In the genomic region with DNA sequence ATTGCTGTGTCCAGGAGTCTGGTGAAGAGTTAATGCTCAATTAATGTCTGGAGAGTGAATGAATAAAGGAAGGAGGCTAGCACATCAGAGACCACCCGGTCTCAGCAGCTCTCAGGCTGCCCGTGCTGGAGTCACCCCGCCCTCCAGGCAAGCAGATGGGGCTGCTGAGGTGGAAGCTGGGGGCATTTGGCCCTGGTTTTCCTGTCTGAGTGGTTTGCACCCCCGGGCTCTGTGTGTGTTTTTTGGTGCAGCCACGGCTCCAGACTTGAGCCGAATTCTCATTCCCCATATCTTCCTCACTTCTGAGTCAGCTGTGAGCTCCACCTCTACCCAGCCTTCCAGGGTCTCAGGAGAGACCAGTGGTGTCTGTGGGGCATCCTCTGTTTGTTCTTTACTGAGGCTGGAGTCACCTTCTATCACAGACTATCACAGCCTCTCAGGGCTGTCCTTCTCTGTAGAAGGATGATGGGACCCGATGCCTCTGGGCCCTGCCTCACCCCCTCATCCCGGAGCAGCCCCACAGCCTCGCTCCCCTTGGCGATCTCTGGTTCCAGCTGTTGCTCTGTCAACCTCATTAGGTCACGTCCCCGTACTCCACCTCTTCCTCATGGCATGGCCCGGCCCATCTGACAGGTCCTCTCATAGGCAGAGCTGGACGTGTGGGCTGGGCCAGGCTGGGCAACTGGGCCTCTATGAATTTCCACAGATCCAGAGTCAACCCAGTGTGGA, we compare ENCODE assay signal across 12 cellular contexts.
DNase-seq lines count a peak whose midpoint lies in the region; FAIRE-seq and TF ChIP-seq lines count a peak whose summit lies in the region.
"Had no signal": no experiment of that assay in that cellular context is flagged by ENCODE, and none has a peak within 500 bp of the region (broad histone marks: within the 10 kb centered on the region; RNA-seq: fewer than 3 reads in every experiment).

No MANE protein-coding gene starts in this region.

- peak overlapping the region; percentile 57; the same call in 1 of the 2 replicates for H2AFZ ChIP-seq in GM23248
- no peak overlapping the region for H2AFZ ChIP-seq in keratinocyte (ENCODE audit: control insufficient read depth, low read length)
- H2AFZ ChIP-seq in smooth muscle cell (ENCODE audit: low read depth), result no peak overlapping the region

- 61% methylated on average over 14 of the region's 14 CpGs for WGBS in GM23248 (ENCODE audit: low coverage in 1 of 2, low lambda C conversion rate in 2 of 2, missing lambda C conversion rate in 2 of 2), 2 experiments
- 62% methylated on average over 14 of the region's 14 CpGs for WGBS in smooth muscle cell (ENCODE audit: low lambda C conversion rate)

- H3K79me2 ChIP-seq in GM23248 (ENCODE audit: insufficient read depth), result no peaks in the 10 kb centered on the region
- H3K79me2 ChIP-seq in keratinocyte (ENCODE audit: control insufficient read depth, insufficient read depth, low read length), result no peaks in the 10 kb centered on the region
- no peaks in the 10 kb centered on the region for H3K79me2 ChIP-seq in smooth muscle cell (ENCODE audit: low read depth)

- peak; percentile 78 for DNase-seq in GM23248
- peak; percentile 45 to 75 for DNase-seq in SJSA1 (ENCODE audit: low read depth in 1 of 2, low spot score in 2 of 2)
- DNase-seq in keratinocyte (ENCODE audit: low read depth, low spot score), result no peak
- no peak for DNase-seq in smooth muscle cell (lab: John Stamatoyannopoulos, UW; ENCODE audit: unreplicated experiment)
- DNase-seq in A172 (ENCODE audit: low spot score), result no peak
- DNase-seq in GM19239 (ENCODE audit: insufficient read length, low spot score), result no peak
- no peak for DNase-seq in NCI-H146 (lab: John Stamatoyannopoulos, UW)
- DNase-seq in NCI-H1436 treated with DMSO at 0.1 percent for 48 hours (lab: John Stamatoyannopoulos, UW), result no peak
- DNase-seq: MV-4-11, OCI-M1 had no signal

- H3K27me3 ChIP-seq in GM23248 (replicated peaks; ENCODE audit: insufficient read depth) (no peaks in the 10 kb centered on the region), SJSA1 (replicated peaks) (no peaks in the 10 kb centered on the region), keratinocyte (ENCODE audit: control insufficient read depth, extremely low read depth, insufficient read depth, low read length) (no peaks in the 10 kb centered on the region), smooth muscle cell (ENCODE audit: low read depth) (no peaks in the 10 kb centered on the region)
- H3K27me3 ChIP-seq: breast epithelium had no signal

- H3K4me3 ChIP-seq in GM23248 (no peak overlapping the region), SJSA1 (no peak overlapping the region), keratinocyte (ENCODE audit: control insufficient read depth in 2 of 3, extremely low read depth in 1 of 3, insufficient read depth in 2 of 3, low read depth in 1 of 3, low read length in 3 of 3) (no peak overlapping the region), smooth muscle cell (no peak overlapping the region)
- H3K4me3 ChIP-seq: breast epithelium, skin epidermis had no signal

- FAIRE-seq in keratinocyte (lab: Jason Lieb, UNC) (peak; percentile 48), GM19239 (lab: Jason Lieb, UNC) (no peak)

- H3K9ac ChIP-seq in GM23248, result peak overlapping the region; percentile 52
- H3K9ac ChIP-seq in keratinocyte (ENCODE audit: control insufficient read depth, extremely low read depth, insufficient read depth, low read length), result no peak overlapping the region
- no peak overlapping the region for H3K9ac ChIP-seq in smooth muscle cell (ENCODE audit: low read depth)

- in situ Hi-C loops in GM23248 (cut with MboI), result no loop called here

- H3K4me1 ChIP-seq in GM23248 (ENCODE audit: insufficient read depth) (peaks cover 34% of the 10 kb centered on the region), SJSA1 (replicated peaks) (peaks cover 63% of the 10 kb centered on the region), keratinocyte (ENCODE audit: control insufficient read depth, extremely low read depth, insufficient read depth, low read length) (peaks cover 44% of the 10 kb centered on the region), smooth muscle cell (ENCODE audit: low read depth) (peaks cover 29% of the 10 kb centered on the region)

- H3K36me3 ChIP-seq in GM23248 (ENCODE audit: low read depth) (no peaks in the 10 kb centered on the region), SJSA1 (no peaks in the 10 kb centered on the region), keratinocyte (ENCODE audit: control insufficient read depth in 2 of 2, extremely low read depth in 1 of 2, insufficient read depth in 2 of 2, low read length in 2 of 2) (no peaks in the 10 kb centered on the region), smooth muscle cell (ENCODE audit: low read depth) (no peaks in the 10 kb centered on the region)
- H3K36me3 ChIP-seq: breast epithelium had no signal

- H3K27ac ChIP-seq in GM23248 (peak overlapping the region; percentile 67), SJSA1 (no peak overlapping the region), keratinocyte (ENCODE audit: control insufficient read depth, insufficient read depth, low read length) (no peak overlapping the region), smooth muscle cell (ENCODE audit: low read depth) (peak overlapping the region; percentile 68)
- H3K27ac ChIP-seq: breast epithelium had no signal

- TF ChIP-seq CTCF in keratinocyte (optimal IDR thresholded peaks at IDR 0.05 in 1 of 3, IDR thresholded peaks at IDR 0.05 in 1 of 3, conservative IDR thresholded peaks at IDR 0.05 in 1 of 3; ENCODE audit: extremely low read depth in 1 of 3, insufficient read depth in 2 of 3, low read length in 3 of 3), result no peak
- TF ChIP-seq CTCF in smooth muscle cell (IDR thresholded peaks at IDR 0.05; ENCODE audit: borderline replicate concordance, insufficient read depth, poor library complexity, severe bottlenecking), result no peak

- dilution Hi-C loops in keratinocyte (cut with MboI; ENCODE audit: extremely low pct_ligation_motif_present, low sequenced_read_pairs), result no loop called here

- no peaks in the 10 kb centered on the region for H3K9me2 ChIP-seq in GM23248 (ENCODE audit: insufficient read depth)

- H3F3A ChIP-seq in GM23248 (ENCODE audit: insufficient read depth) (peaks cover 16% of the 10 kb centered on the region), smooth muscle cell (ENCODE audit: low read depth) (peaks cover 1% of the 10 kb centered on the region)

- H3K9me3 ChIP-seq in GM23248 (ENCODE audit: low read depth) (no peaks in the 10 kb centered on the region), SJSA1 (replicated peaks) (no peaks in the 10 kb centered on the region), keratinocyte (ENCODE audit: control insufficient read depth, low read depth, low read length) (no peaks in the 10 kb centered on the region), smooth muscle cell (replicated peaks; ENCODE audit: low read depth) (no peaks in the 10 kb centered on the region)
- H3K9me3 ChIP-seq: breast epithelium had no signal

- H3K4me2 ChIP-seq in GM23248 (ENCODE audit: unreplicated experiment) (peak overlapping the region; percentile 48), keratinocyte (ENCODE audit: control insufficient read depth, extremely low read depth, insufficient read depth, low read depth, low read length) (peak overlapping the region; percentile 47), smooth muscle cell (peak overlapping the region; percentile 28)

- H4K20me1 ChIP-seq in GM23248 (ENCODE audit: insufficient read depth) (no peaks in the 10 kb centered on the region), keratinocyte (ENCODE audit: control insufficient read depth, extremely low read depth, insufficient read depth, low read length) (no peaks in the 10 kb centered on the region), smooth muscle cell (ENCODE audit: low read depth) (no peaks in the 10 kb centered on the region)

- peaks cover 2% of the 10 kb centered on the region for H3K9me1 ChIP-seq in keratinocyte (ENCODE audit: control insufficient read depth, extremely low read depth, insufficient read depth, low read length)

Comparison
In these comparisons a context has a peak if more than half of its experiments do, and no peak if none do; other contexts are left out.
1. DNase-seq: peak in GM23248 (single experiment) and SJSA1 (2 of 2); none in keratinocyte (single experiment), smooth muscle cell (single experiment), A172 (single experiment), GM19239 (single experiment), NCI-H146 (single experiment) and NCI-H1436 treated with DMSO at 0.1 percent for 48 hours (single experiment).
2. H3K27ac ChIP-seq: peak in GM23248 (single experiment) and smooth muscle cell (single experiment); none in SJSA1 (single experiment) and keratinocyte (single experiment).
3. Peak in every context shown above with its lines, with median percentiles within 50 percentile points of each other: H3K4me2 ChIP-seq.